ENCODE assay signal across 29 cellular contexts in genomic region chr4:52894408-52894807, GRCh38. TPM values are rescaled to one million over a fixed set of nuclear protein-coding genes. Genes with fewer than 3 reads are reported as not detected.
DNase-seq lines count a peak whose midpoint lies in the region; ATAC-seq and TF ChIP-seq lines count a peak whose summit lies in the region.
"Had no signal": no experiment of that assay in that cellular context is flagged by ENCODE, and none has a peak within 500 bp of the region (broad histone marks: within the 10 kb centered on the region; RNA-seq: fewer than 3 reads in every experiment).

No MANE protein-coding gene starts in this region.

- H3K4me3 Mint-ChIP-seq in activated naive CD8-positive, alpha-beta T cell treated with anti-CD3 and anti-CD28 coated beads, Interleukin-2, amount 50 U/mL, for 24 hours = no peak overlapping the region
- H3K4me3 Mint-ChIP-seq: activated B cell treated with CpG ODN at 0.5 μM for 24 hours; CD4-positive, CD25-positive, alpha-beta regulatory T cell; T-helper 1 cell treated with Interleukin-12 subunit alpha and Interleukin-12 subunit beta and Interleukin-4 antibody, amounts not matched to agents 30 μg/mL and 1 μg/mL, for 36 hours had no signal

- no peak for ATAC-seq in IMR-90 (ENCODE audit: low read depth)
- ATAC-seq in activated naive CD8-positive, alpha-beta T cell treated with anti-CD3 and anti-CD28 coated beads, Interleukin-2, amount 50 U/mL, for 24 hours = peak; percentile 52
- ATAC-seq: lower lobe of right lung; naive thymus-derived CD4-positive, alpha-beta T cell had no signal

- H3K27ac Mint-ChIP-seq in activated naive CD8-positive, alpha-beta T cell treated with anti-CD3 and anti-CD28 coated beads, Interleukin-2, amount 50 U/mL, for 24 hours = no peak overlapping the region
- H3K27ac Mint-ChIP-seq: activated B cell treated with CpG ODN at 0.5 μM for 24 hours; CD4-positive, CD25-positive, alpha-beta regulatory T cell; naive thymus-derived CD4-positive, alpha-beta T cell; T-helper 1 cell treated with Interleukin-12 subunit alpha and Interleukin-12 subunit beta and Interleukin-4 antibody, amounts not matched to agents 30 μg/mL and 1 μg/mL, for 36 hours had no signal

- H3K18ac ChIP-seq in IMR-90 (ENCODE audit: low read depth, low read length) = peak overlapping the region; percentile 95

- POLR2A ChIA-PET in IMR-90 (lab: Charles Lee; ENCODE audit: unreplicated experiment) = no interaction called here

- H3K27me3 ChIP-seq in IMR-90 (ENCODE audit: control insufficient read depth, insufficient read depth, low read length) = no peaks in the 10 kb centered on the region
- H3K27me3 ChIP-seq: MG63, tibial artery had no signal

- no peak overlapping the region for H3K9ac ChIP-seq in IMR-90 (ENCODE audit: low read depth, low read length)

- no peak overlapping the region for H2AFZ ChIP-seq in IMR-90 (replicated peaks; ENCODE audit: low read length, poor library complexity)

- peak overlapping the region; percentile 84; the same call in 1 of the 2 replicates for H4K5ac ChIP-seq in IMR-90 (ENCODE audit: low read depth, low read length)

- H3K9me1 ChIP-seq in IMR-90 (ENCODE audit: insufficient read depth, low read length) = peaks cover 18% of the 10 kb centered on the region

- peak overlapping the region in 1 of 2 experiments; percentile 36; a peak in 1 of 4 replicates for H4K8ac ChIP-seq in IMR-90 (ENCODE audit: low read depth in 2 of 2, low read length in 2 of 2)

- peaks cover 9% of the 10 kb centered on the region for H3K36me3 Mint-ChIP-seq in activated naive CD8-positive, alpha-beta T cell treated with anti-CD3 and anti-CD28 coated beads, Interleukin-2, amount 50 U/mL, for 24 hours (ENCODE audit: low read depth)

- dilution Hi-C loops in IMR-90 (cut with HindIII; ENCODE audit: low sequenced_read_pairs, unreplicated experiment) = no loop called here

- H4K91ac ChIP-seq in IMR-90 (ENCODE audit: insufficient read depth, low read depth, low read length) = peak overlapping the region; percentile 79

- H3K4me2 ChIP-seq in IMR-90 (ENCODE audit: low read depth, low read length) = no peak overlapping the region

- H2AK5ac ChIP-seq in IMR-90 (ENCODE audit: low read depth, low read length) = peak overlapping the region; percentile 86; the same call in 1 of the 2 replicates

- no peak for TF ChIP-seq POLR2A in IMR-90 (IDR thresholded peaks at IDR 0.05; ENCODE audit: low read depth, low read length)

- intact Hi-C loops in IMR-90 (cut with micrococcal nuclease) = loop anchor here (5.0 kb wide), 1 partner anchor 63 kb away; no protein-coding TSS in a partner anchor

- peak overlapping the region; percentile 75 for H3K4ac ChIP-seq in IMR-90 (ENCODE audit: low read depth, low read length)

- peak overlapping the region; percentile 83 for H3K23ac ChIP-seq in IMR-90 (ENCODE audit: low read depth, low read length)

- peaks cover 3% of the 10 kb centered on the region for H3K9me3 Mint-ChIP-seq in activated naive CD8-positive, alpha-beta T cell treated with anti-CD3 and anti-CD28 coated beads, Interleukin-2, amount 50 U/mL, for 24 hours

- no peak for TF ChIP-seq RAD21 in IMR-90 (IDR thresholded peaks at IDR 0.05; ENCODE audit: low read length)

- H2BK15ac ChIP-seq in IMR-90 (ENCODE audit: low read depth, low read length) = peak overlapping the region; percentile 85; the same call in 1 of the 3 replicates

- H3K79me1 ChIP-seq in IMR-90 (ENCODE audit: low read depth in 1 of 2, low read length in 2 of 2) = 0 out of 4 replicates have a peak, but pooled peaks cover 0 to 3% of the 10 kb centered on the region in 2 experiments

- H2AK9ac ChIP-seq in IMR-90 (replicated peaks; ENCODE audit: low read depth, low read length, poor library complexity) = no peak overlapping the region

- H3K56ac ChIP-seq in IMR-90 (ENCODE audit: extremely low read depth, insufficient read depth, low read length) = no peak overlapping the region

- in situ Hi-C loops in IMR-90 (cut with MboI; ENCODE audit: low sequenced_read_pairs) = no loop called here

- BruUV-seq in IMR-90 (replicated peaks; lab: Mats Ljungman, UMichigan) = no TSS peak

- H3K27ac ChIP-seq in IMR-90 (ENCODE audit: insufficient read depth, low read length) = peak overlapping the region; percentile 41; the same call in 1 of the 2 replicates
- H3K27ac ChIP-seq: lower lobe of right lung, tibial artery had no signal

- H4K20me1 ChIP-seq in IMR-90 (ENCODE audit: insufficient read depth, low read length) = peaks cover 5% of the 10 kb centered on the region; the same call in 1 of the 2 replicates

- no peak for TF ChIP-seq CTCF in IMR-90 (conservative IDR thresholded peaks at IDR 0.05; ENCODE audit: low read depth, low read length)

- H2BK5ac ChIP-seq in IMR-90 (ENCODE audit: low read depth, low read length, poor library complexity, severe bottlenecking) = no peak overlapping the region

- H3K36me3 ChIP-seq in IMR-90 (ENCODE audit: control insufficient read depth, insufficient read depth, low read length) = no peaks in the 10 kb centered on the region
- H3K36me3 ChIP-seq: lower lobe of right lung, tibial artery had no signal

- CTCF ChIA-PET in IMR-90 (lab: Yijun Ruan, JAX) = interaction anchor here (0.6 to 1.6 kb wide), 4 partner anchors 14 to 144 kb away, joined by 3 to 8 read pairs (median 4); no protein-coding TSS in a partner anchor

- WGBS in IMR-90 (ENCODE audit: extremely low coverage in 2 of 2, insufficient read length in 1 of 2), 2 experiments = no CpG with 5 or more reads among the region's 1 CpG

- DNase-seq in IMR-90 (no peak), fibroblast of the conjunctiva (ENCODE audit: low read depth) (peak; percentile 27), skeletal muscle cell (ENCODE audit: low read depth) (peak; percentile 26), kidney glomerular epithelial cell (lab: John Stamatoyannopoulos, UW) (no peak), SHP77 (lab: John Stamatoyannopoulos, UW) (no peak), superior temporal gyrus (ENCODE audit: extremely low spot score) (no peak)
- no peak for DNase-seq in activated naive CD8-positive, alpha-beta T cell treated with anti-CD3 and anti-CD28 coated beads, Interleukin-2, amount 50 U/mL, for 24 hours
- DNase-seq: activated B cell treated with CpG ODN at 0.5 μM for 24 hours; activated gamma-delta T cell treated with Interleukin-2 at 50 U/mL for 16 hours; activated T-cell treated with anti-CD3 and anti-CD28 coated beads, Interleukin-2, amount 50 U/mL, for 48 hours; amniotic stem cell; Calu3; DMS79 treated with DMSO at 0.1 percent for 48 hours; KBM-7; lower lobe of right lung; MG63; NCI-H1105; NCI-H187 treated with DMSO at 0.1 percent for 48 hours; NCI-H2171; NCI-H510A; occipital lobe; stimulated activated CD4-positive, alpha-beta T cell treated with anti-CD3 and anti-CD28 coated beads, Interleukin-4, amount 100 ng/mL, for 24 hours; tibial artery had no signal

- H3K4me1 ChIP-seq in IMR-90 (ENCODE audit: control insufficient read depth, insufficient read depth, low read length) = peaks cover 21% of the 10 kb centered on the region
- H3K4me1 ChIP-seq: lower lobe of right lung, tibial artery had no signal

- H3K14ac ChIP-seq in IMR-90 (replicated peaks; ENCODE audit: low read depth, low read length) = peak overlapping the region; percentile 31

- peak overlapping the region; percentile 91 for H2BK120ac ChIP-seq in IMR-90 (ENCODE audit: low read depth, low read length)

- no peaks in the 10 kb centered on the region for H3K9me3 ChIP-seq in IMR-90 (ENCODE audit: control insufficient read depth, insufficient read depth, low read length)
- H3K9me3 ChIP-seq: lower lobe of right lung, tibial artery had no signal

- peaks cover 5% of the 10 kb centered on the region for H3K4me1 Mint-ChIP-seq in activated naive CD8-positive, alpha-beta T cell treated with anti-CD3 and anti-CD28 coated beads, Interleukin-2, amount 50 U/mL, for 24 hours
- H3K4me1 Mint-ChIP-seq: activated B cell treated with CpG ODN at 0.5 μM for 24 hours; CD4-positive, CD25-positive, alpha-beta regulatory T cell had no signal

- peak overlapping the region; percentile 88 for H2BK20ac ChIP-seq in IMR-90 (ENCODE audit: low read depth, low read length)

- H3K4me3 ChIP-seq in IMR-90 (ENCODE audit: insufficient read depth, low read depth, low read length) (no peak overlapping the region), skeletal muscle cell (ENCODE audit: low read depth, low read length) (no peak overlapping the region)
- H3K4me3 ChIP-seq: lower lobe of right lung, MG63, tibial artery had no signal

- no peaks in the 10 kb centered on the region for H3K27me3 Mint-ChIP-seq in activated naive CD8-positive, alpha-beta T cell treated with anti-CD3 and anti-CD28 coated beads, Interleukin-2, amount 50 U/mL, for 24 hours
- H3K27me3 Mint-ChIP-seq: activated B cell treated with CpG ODN at 0.5 μM for 24 hours; CD4-positive, CD25-positive, alpha-beta regulatory T cell; naive thymus-derived CD4-positive, alpha-beta T cell had no signal

TF ChIP-seq in IMR-90, 13 proteins besides CTCF, POLR2A, EP300 and RAD21 (continues in another document):
- TF ChIP-seq, protein P1, sequence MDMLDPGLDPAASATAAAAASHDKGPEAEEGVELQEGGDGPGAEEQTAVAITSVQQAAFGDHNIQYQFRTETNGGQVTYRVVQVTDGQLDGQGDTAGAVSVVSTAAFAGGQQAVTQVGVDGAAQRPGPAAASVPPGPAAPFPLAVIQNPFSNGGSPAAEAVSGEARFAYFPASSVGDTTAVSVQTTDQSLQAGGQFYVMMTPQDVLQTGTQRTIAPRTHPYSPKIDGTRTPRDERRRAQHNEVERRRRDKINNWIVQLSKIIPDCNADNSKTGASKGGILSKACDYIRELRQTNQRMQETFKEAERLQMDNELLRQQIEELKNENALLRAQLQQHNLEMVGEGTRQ (IDR thresholded peaks at IDR 0.05; ENCODE audit: low read depth, low read length) = no peak
- TF ChIP-seq RFX5 (IDR thresholded peaks at IDR 0.05; ENCODE audit: low read depth, low read length) = no peak
- no peak for TF ChIP-seq ELK1 (IDR thresholded peaks at IDR 0.05; ENCODE audit: borderline replicate concordance, low read depth, low read length)
- no peak for TF ChIP-seq MAZ (IDR thresholded peaks at IDR 0.05; ENCODE audit: borderline replicate concordance, low read depth, low read length)
- no peak for TF ChIP-seq MAFK (IDR thresholded peaks at IDR 0.05; ENCODE audit: low read depth, low read length)
- no peak for TF ChIP-seq BHLHE40 (IDR thresholded peaks at IDR 0.05; ENCODE audit: low read depth, low read length)
- TF ChIP-seq FOS (IDR thresholded peaks at IDR 0.05; ENCODE audit: low read depth, low read length) = no peak

RNA-seq across cellular contexts. Expression of gene RASL11B, which starts 32.3 kb away (rescaled TPM):
- 0.18 and 0.28 TPM in 2 replicates for total RNA-seq in IMR-90 (2012; rRNA removed)
- 0.26 and 0.31 TPM in 2 replicates for polyA plus RNA-seq in IMR-90 (2012; rRNA removed)
- 0.04 and 0.23 TPM in 2 replicates for polyA plus RNA-seq in IMR-90 (2012; cell fraction: cytosol; rRNA removed)
- polyA plus RNA-seq in IMR-90 (2012; cell fraction: nucleus; rRNA removed; ENCODE audit: low replicate concordance) = 0.20 and 0.41 TPM in 2 replicates
- total RNA-seq: activated B cell treated with CpG ODN at 0.5 μM for 24 hours, endothelial cell of umbilical vein, HT-29, pulmonary artery endothelial cell had no signal

Comparison
In these comparisons a context has a peak if more than half of its experiments do, and no peak if none do; other contexts are left out.
1. DNase-seq: peak in fibroblast of the conjunctiva (single experiment) and skeletal muscle cell (single experiment); none in IMR-90 (single experiment), activated naive CD8-positive, alpha-beta T cell treated with anti-CD3 and anti-CD28 coated beads, Interleukin-2, amount 50 U/mL, for 24 hours (single experiment), kidney glomerular epithelial cell (single experiment), SHP77 (0 of 2) and superior temporal gyrus (single experiment).